In genomic region chr13:101572456-101572855, GRCh38 we compare ENCODE assay signal across 1 cellular context.
TF ChIP-seq lines count a peak whose summit lies in the region.

No MANE protein-coding gene starts in this region.

TF ChIP-seq in GM23338, 12 proteins besides CTCF, POLR2A, EP300 and RAD21:
- TF ChIP-seq EZH2phosphoT487 (IDR thresholded peaks at IDR 0.05; ENCODE audit: unreplicated experiment) (no peak), JUNB (IDR thresholded peaks at IDR 0.05; ENCODE audit: unreplicated experiment) (no peak), ZNF462 (CRISPR knock-in tag; IDR thresholded peaks at IDR 0.05) (no peak)
